In the genomic region with DNA sequence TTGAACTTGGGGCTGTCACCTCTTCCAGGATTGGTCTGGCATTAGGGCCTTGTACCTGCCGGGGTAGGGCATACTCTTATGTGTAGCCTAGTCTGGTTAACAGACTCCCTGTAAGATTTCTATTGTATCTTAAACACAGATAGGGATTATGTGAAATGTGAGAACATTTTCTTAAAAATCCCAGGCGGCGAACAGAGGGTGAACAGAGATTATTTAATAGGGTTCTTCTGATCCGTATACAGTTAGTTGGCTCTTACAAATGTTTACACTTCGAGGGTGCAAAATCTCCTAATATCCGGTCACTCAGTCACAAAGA, we compare ENCODE assay signal across 8 cellular contexts. TPM values are rescaled to one million over a fixed set of nuclear protein-coding genes. Genes with fewer than 3 reads are reported as not detected.
A peak's percentile ranks its signal among the peaks of the same experiment; 100 is the strongest.
DNase-seq lines count a peak whose midpoint lies in the region; ATAC-seq and TF ChIP-seq lines count a peak whose summit lies in the region.

No MANE protein-coding gene starts in this region.

- no peaks in the 10 kb centered on the region for H3K36me3 ChIP-seq in ACC112 (ENCODE audit: insufficient read depth, low read length)
- H3K36me3 ChIP-seq in brain microvascular endothelial cell (replicated peaks): no peaks in the 10 kb centered on the region

- H3K27ac ChIP-seq in ACC112 (ENCODE audit: low read depth, low read length) (peak overlapping the region; percentile 6; the same call in 1 of the 2 replicates), brain microvascular endothelial cell (no peak overlapping the region)

- no peak for TF ChIP-seq CTCF in brain microvascular endothelial cell (IDR thresholded peaks at IDR 0.05; ENCODE audit: low read depth, low read length, missing control alignments)
- TF ChIP-seq CTCF in GM10248 (IDR thresholded peaks at IDR 0.05; ENCODE audit: control extremely low read depth, extremely low read depth, low read depth, missing control alignments): no peak

- H3K79me2 ChIP-seq in ACC112 (ENCODE audit: control insufficient read depth, insufficient read depth, low read length, unreplicated experiment): peaks cover 42% of the 10 kb centered on the region

- CTCF ChIA-PET in GM10248 (lab: Yijun Ruan, JAX): interaction anchor here (1.3 to 4.5 kb wide), 3 partner anchors 11 to 351 kb away, joined by 3 to 44 read pairs (median 9); no protein-coding TSS in a partner anchor

- H3K4me1 ChIP-seq in ACC112 (ENCODE audit: control insufficient read depth, insufficient read depth, low read length, unreplicated experiment) (peaks cover 32% of the 10 kb centered on the region), mononuclear cell (ENCODE audit: insufficient read depth, low read length) (peaks cover 37% of the 10 kb centered on the region)

- H3K4me3 ChIP-seq in ACC112 (ENCODE audit: low read depth, low read length) (peak overlapping the region; percentile 96), brain microvascular endothelial cell (ENCODE audit: low read depth, low read length) (peak overlapping the region; percentile 66), mononuclear cell (ENCODE audit: low read length) (peak overlapping the region; percentile 93)

- peak; percentile 43 for ATAC-seq in GM19395 (IDR thresholded peaks at IDR 0.05; ENCODE audit: unreplicated experiment)
- peak; percentile 23 for ATAC-seq in HG03442 (IDR thresholded peaks at IDR 0.05; ENCODE audit: unreplicated experiment)
- ATAC-seq in HG03571 (IDR thresholded peaks at IDR 0.05; ENCODE audit: unreplicated experiment): no peak

- H2AFZ ChIP-seq in ACC112 (ENCODE audit: low read length, unreplicated experiment): peak overlapping the region; percentile 97

- POLR2A ChIA-PET in GM10248 (lab: Yijun Ruan, JAX): interaction anchor here (1.1 kb wide), 1 partner anchor 11 kb away, joined by 4 read pairs; no protein-coding TSS in a partner anchor

- no peak for DNase-seq in brain microvascular endothelial cell
- DNase-seq in GM10248 (ENCODE audit: extremely low spot score): no peak
- no peak for DNase-seq in NAMALWA (ENCODE audit: low spot score)

- H3K9me3 ChIP-seq in mononuclear cell (ENCODE audit: low read depth, low read length): no peaks in the 10 kb centered on the region

- in situ Hi-C loops in brain microvascular endothelial cell (cut with HindIII; ENCODE audit: low pct_ligation_motif_present, low sequenced_read_pairs): no loop called here

- H3K27me3 ChIP-seq in ACC112 (ENCODE audit: insufficient read depth, low read length) (no peaks in the 10 kb centered on the region), brain microvascular endothelial cell (replicated peaks) (no peaks in the 10 kb centered on the region), mononuclear cell (ENCODE audit: insufficient read depth, low read length) (no peaks in the 10 kb centered on the region)

RNA-seq across cellular contexts. Expression of gene PLCL2, which starts 0.8 kb away (rescaled TPM):
- total RNA-seq in mononuclear cell: 73.6 TPM
